ENCODE assay signal across 1 cellular context in the genomic region with DNA sequence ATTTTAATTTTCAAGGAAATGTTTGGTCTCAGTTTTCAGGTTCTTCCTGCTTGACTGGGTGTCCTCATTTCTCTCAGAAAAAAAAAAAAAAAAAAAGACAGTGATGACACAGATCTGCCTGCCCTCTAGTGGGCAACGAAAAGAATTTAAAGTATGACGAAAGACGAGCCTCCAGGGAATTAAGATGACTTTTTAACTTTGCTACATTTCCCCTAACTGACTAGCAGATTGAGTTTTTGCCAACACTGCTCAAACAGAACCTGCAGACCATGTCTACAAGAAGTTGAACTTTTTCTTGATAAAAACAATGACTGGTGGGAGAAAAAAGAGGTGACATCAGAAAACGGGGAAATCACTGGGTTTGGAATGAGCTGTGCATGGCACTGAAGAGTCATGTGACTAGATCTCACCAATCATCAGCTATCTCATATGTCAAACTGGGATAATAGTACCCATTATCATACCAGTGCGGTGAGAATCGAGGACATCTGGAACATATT.
A peak's percentile ranks its signal among the peaks of the same experiment; 100 is the strongest.
TF ChIP-seq lines count a peak whose summit lies in the region.

No MANE protein-coding gene starts in this region.

TF ChIP-seq in H1, 55 proteins besides CTCF, POLR2A, EP300 and RAD21 (continued from another document):
- TF ChIP-seq, protein P1, sequence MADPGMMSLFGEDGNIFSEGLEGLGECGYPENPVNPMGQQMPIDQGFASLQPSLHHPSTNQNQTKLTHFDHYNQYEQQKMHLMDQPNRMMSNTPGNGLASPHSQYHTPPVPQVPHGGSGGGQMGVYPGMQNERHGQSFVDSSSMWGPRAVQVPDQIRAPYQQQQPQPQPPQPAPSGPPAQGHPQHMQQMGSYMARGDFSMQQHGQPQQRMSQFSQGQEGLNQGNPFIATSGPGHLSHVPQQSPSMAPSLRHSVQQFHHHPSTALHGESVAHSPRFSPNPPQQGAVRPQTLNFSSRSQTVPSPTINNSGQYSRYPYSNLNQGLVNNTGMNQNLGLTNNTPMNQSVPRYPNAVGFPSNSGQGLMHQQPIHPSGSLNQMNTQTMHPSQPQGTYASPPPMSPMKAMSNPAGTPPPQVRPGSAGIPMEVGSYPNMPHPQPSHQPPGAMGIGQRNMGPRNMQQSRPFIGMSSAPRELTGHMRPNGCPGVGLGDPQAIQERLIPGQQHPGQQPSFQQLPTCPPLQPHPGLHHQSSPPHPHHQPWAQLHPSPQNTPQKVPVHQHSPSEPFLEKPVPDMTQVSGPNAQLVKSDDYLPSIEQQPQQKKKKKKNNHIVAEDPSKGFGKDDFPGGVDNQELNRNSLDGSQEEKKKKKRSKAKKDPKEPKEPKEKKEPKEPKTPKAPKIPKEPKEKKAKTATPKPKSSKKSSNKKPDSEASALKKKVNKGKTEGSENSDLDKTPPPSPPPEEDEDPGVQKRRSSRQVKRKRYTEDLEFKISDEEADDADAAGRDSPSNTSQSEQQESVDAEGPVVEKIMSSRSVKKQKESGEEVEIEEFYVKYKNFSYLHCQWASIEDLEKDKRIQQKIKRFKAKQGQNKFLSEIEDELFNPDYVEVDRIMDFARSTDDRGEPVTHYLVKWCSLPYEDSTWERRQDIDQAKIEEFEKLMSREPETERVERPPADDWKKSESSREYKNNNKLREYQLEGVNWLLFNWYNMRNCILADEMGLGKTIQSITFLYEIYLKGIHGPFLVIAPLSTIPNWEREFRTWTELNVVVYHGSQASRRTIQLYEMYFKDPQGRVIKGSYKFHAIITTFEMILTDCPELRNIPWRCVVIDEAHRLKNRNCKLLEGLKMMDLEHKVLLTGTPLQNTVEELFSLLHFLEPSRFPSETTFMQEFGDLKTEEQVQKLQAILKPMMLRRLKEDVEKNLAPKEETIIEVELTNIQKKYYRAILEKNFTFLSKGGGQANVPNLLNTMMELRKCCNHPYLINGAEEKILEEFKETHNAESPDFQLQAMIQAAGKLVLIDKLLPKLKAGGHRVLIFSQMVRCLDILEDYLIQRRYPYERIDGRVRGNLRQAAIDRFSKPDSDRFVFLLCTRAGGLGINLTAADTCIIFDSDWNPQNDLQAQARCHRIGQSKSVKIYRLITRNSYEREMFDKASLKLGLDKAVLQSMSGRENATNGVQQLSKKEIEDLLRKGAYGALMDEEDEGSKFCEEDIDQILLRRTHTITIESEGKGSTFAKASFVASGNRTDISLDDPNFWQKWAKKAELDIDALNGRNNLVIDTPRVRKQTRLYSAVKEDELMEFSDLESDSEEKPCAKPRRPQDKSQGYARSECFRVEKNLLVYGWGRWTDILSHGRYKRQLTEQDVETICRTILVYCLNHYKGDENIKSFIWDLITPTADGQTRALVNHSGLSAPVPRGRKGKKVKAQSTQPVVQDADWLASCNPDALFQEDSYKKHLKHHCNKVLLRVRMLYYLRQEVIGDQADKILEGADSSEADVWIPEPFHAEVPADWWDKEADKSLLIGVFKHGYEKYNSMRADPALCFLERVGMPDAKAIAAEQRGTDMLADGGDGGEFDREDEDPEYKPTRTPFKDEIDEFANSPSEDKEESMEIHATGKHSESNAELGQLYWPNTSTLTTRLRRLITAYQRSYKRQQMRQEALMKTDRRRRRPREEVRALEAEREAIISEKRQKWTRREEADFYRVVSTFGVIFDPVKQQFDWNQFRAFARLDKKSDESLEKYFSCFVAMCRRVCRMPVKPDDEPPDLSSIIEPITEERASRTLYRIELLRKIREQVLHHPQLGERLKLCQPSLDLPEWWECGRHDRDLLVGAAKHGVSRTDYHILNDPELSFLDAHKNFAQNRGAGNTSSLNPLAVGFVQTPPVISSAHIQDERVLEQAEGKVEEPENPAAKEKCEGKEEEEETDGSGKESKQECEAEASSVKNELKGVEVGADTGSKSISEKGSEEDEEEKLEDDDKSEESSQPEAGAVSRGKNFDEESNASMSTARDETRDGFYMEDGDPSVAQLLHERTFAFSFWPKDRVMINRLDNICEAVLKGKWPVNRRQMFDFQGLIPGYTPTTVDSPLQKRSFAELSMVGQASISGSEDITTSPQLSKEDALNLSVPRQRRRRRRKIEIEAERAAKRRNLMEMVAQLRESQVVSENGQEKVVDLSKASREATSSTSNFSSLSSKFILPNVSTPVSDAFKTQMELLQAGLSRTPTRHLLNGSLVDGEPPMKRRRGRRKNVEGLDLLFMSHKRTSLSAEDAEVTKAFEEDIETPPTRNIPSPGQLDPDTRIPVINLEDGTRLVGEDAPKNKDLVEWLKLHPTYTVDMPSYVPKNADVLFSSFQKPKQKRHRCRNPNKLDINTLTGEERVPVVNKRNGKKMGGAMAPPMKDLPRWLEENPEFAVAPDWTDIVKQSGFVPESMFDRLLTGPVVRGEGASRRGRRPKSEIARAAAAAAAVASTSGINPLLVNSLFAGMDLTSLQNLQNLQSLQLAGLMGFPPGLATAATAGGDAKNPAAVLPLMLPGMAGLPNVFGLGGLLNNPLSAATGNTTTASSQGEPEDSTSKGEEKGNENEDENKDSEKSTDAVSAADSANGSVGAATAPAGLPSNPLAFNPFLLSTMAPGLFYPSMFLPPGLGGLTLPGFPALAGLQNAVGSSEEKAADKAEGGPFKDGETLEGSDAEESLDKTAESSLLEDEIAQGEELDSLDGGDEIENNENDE (IDR thresholded peaks at IDR 0.05; ENCODE audit: insufficient replicate concordance, low read length) = peak; percentile 68
- TF ChIP-seq, protein P2, sequence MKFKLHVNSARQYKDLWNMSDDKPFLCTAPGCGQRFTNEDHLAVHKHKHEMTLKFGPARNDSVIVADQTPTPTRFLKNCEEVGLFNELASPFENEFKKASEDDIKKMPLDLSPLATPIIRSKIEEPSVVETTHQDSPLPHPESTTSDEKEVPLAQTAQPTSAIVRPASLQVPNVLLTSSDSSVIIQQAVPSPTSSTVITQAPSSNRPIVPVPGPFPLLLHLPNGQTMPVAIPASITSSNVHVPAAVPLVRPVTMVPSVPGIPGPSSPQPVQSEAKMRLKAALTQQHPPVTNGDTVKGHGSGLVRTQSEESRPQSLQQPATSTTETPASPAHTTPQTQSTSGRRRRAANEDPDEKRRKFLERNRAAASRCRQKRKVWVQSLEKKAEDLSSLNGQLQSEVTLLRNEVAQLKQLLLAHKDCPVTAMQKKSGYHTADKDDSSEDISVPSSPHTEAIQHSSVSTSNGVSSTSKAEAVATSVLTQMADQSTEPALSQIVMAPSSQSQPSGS (IDR thresholded peaks at IDR 0.05; ENCODE audit: low read length) = peak; percentile 91; the same call in 1 of the 2 replicates
